Comparison of ENCODE assay signal across 6 cellular contexts in the genomic region with DNA sequence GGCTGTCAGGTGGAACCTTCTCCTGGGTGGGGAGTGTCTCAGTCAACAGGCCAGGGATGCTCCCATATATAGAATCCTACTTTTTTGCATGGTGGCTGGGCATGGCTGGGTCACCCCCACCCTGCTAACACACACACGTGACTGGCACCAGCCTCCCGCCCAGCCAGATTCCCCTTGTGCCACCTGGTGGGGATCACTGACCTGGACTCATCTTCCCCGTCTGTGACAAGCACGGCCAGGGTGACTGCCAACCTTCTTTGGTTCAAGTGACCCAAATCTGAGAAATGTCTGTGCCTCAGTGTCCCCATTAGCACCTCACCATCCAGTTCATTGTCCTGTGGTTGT. TPM values are rescaled to one million over a fixed set of nuclear protein-coding genes. Genes with fewer than 3 reads are reported as not detected.
DNase-seq lines count a peak whose midpoint lies in the region; ATAC-seq and TF ChIP-seq lines count a peak whose summit lies in the region.

No MANE protein-coding gene starts in this region.

- POLR2A ChIA-PET in BJ (lab: Charles Lee), result interaction anchor here (0.6 kb wide), 1 partner anchor 766 kb away, joined by 4 read pairs; no protein-coding TSS in a partner anchor

- H3K4me3 ChIP-seq in BJ (ENCODE audit: low read depth, low read length) (peak overlapping the region; percentile 78), fibroblast of pulmonary artery (replicated peaks; ENCODE audit: low read depth, low read length) (peak overlapping the region; percentile 74), subcutaneous abdominal adipose tissue (ENCODE audit: low read depth in 1 of 5, low read length in 5 of 5) (peak overlapping the region; percentile 52 to 82 (median 78))

- H3K27me3 ChIP-seq in BJ (ENCODE audit: control insufficient read depth, insufficient read depth, low read length), result no peaks in the 10 kb centered on the region
- H3K27me3 ChIP-seq in subcutaneous abdominal adipose tissue (ENCODE audit: control insufficient read depth in 5 of 5, insufficient read depth in 4 of 5, low read length in 5 of 5), result no peaks in the 10 kb centered on the region

- peak overlapping the region; percentile 82 for H3K27ac ChIP-seq in subcutaneous abdominal adipose tissue (ENCODE audit: low read depth, low read length)

- peak overlapping the region; percentile 56 to 90 (median 90) for H3K9ac ChIP-seq in subcutaneous abdominal adipose tissue (ENCODE audit: low read length in 5 of 5)

- no peak for TF ChIP-seq CTCF in BJ (IDR thresholded peaks at IDR 0.05; ENCODE audit: insufficient read depth, low read depth, low read length)
- no peak for TF ChIP-seq CTCF in fibroblast of pulmonary artery (IDR thresholded peaks at IDR 0.05; ENCODE audit: low read length, missing control alignments)

- H3K36me3 ChIP-seq in BJ (ENCODE audit: control insufficient read depth, insufficient read depth, low read length), result no peaks in the 10 kb centered on the region; the same call in none of the 2 replicates
- peaks cover 0 to 4% (median 0%) of the 10 kb centered on the region in 5 donors for H3K36me3 ChIP-seq in subcutaneous abdominal adipose tissue (ENCODE audit: control insufficient read depth in 5 of 5, insufficient read depth in 5 of 5, low read length in 5 of 5)

- no peak for ATAC-seq in GM21526 (IDR thresholded peaks at IDR 0.05; ENCODE audit: low FRiP score, unreplicated experiment)

- CTCF ChIA-PET in BJ (lab: Yijun Ruan, JAX), result no interaction called here

- DNase-seq in BJ (ENCODE audit: low read depth) (no peak), NCI-H1105 (lab: John Stamatoyannopoulos, UW) (peak; percentile 72), fibroblast of pulmonary artery (ENCODE audit: low read depth) (no peak), ecto neural progenitor cell (ENCODE audit: low spot score) (no peak)

- H3K4me1 ChIP-seq in subcutaneous abdominal adipose tissue (ENCODE audit: control insufficient read depth in 5 of 5, insufficient read depth in 5 of 5, low read length in 5 of 5), result peaks cover 3 to 50% (median 40%) of the 10 kb centered on the region in 5 donors

- no peaks in the 10 kb centered on the region for H3K9me3 ChIP-seq in subcutaneous abdominal adipose tissue (ENCODE audit: control insufficient read depth in 5 of 5, low read length in 5 of 5)

RNA-seq across cellular contexts. Expression of gene PKN1, which starts 1.0 kb away (rescaled TPM):
- polyA plus RNA-seq in BJ (2011; rRNA removed), result 73.5 and 117 TPM in 2 replicates
- polyA minus RNA-seq in BJ (2011; rRNA and poly(A)+ RNA removed), result 102 and 151 TPM in 2 replicates

RNA-seq across cellular contexts. Expression of gene DDX39A, which starts 15.0 kb away (rescaled TPM):
- polyA plus RNA-seq in BJ (2011; rRNA removed), result 37.9 and 64.0 TPM in 2 replicates
- polyA minus RNA-seq in BJ (2011; rRNA and poly(A)+ RNA removed), result 28.6 and 32.7 TPM in 2 replicates

RNA-seq across cellular contexts. Expression of gene PTGER1, which starts 41.0 kb away (rescaled TPM):
- 0.63 and 1.0 TPM in 2 replicates for polyA plus RNA-seq in BJ (2011; rRNA removed)
- polyA minus RNA-seq in BJ (2011; rRNA and poly(A)+ RNA removed), result 0.38 and 0.41 TPM in 2 replicates

RNA-seq across cellular contexts. Expression of gene ADGRE5, which starts 52.9 kb away (rescaled TPM):
- polyA plus RNA-seq in BJ (2011; rRNA removed), result 27.1 and 64.4 TPM in 2 replicates
- 30.7 and 36.9 TPM in 2 replicates for polyA minus RNA-seq in BJ (2011; rRNA and poly(A)+ RNA removed)
